ENCODE assay signal across 1 cellular context in the genomic region with DNA sequence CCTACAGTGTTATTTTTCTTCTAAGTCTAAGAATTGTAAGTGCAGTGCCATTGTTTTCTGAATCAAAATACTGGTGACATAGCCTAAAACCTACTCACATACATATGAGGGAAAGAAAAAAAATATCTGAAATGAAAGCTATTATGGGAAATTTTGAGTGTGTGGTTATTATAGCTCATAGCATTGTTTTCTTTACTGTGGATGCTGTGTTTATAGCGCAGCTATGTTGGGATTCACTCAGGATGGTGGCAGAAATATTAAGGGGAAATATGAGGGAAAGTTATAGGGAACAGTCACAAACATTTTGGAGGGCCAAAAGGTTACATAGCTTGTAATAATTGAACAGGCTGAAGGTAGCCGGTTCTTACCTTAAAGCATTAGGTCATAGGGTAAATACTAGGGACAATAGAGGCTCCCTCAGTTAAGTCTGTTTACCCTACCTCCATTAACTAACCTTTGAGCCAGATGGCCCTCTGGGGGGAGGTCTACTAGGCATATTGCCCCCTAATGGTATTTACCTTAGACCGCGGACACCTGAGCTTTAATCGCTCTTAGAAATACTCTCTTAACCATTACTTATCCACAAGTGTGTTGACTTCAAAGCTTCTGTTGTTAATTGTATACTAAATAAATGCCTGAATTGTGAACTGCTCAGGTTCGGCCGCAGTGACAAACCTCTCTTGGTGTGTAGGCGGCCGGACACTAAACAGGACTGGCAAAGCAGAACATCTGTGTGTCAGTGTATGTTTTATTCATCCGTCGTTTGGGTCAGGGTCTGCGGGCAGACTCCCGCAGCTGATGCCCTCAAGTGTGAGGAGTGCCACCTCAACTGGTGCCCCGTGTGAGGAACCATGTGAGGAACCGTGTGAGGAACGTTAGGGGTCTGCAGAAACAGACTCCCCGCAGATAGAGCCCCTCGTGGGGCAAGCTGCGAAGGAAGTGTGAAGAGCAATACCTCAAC.
TF ChIP-seq lines count a peak whose summit lies in the region.

No MANE protein-coding gene starts in this region.

TF ChIP-seq in HepG2, 621 proteins besides CTCF, POLR2A, EP300 and RAD21 (continued from another document and continues in another):
- TF ChIP-seq, protein P1, sequence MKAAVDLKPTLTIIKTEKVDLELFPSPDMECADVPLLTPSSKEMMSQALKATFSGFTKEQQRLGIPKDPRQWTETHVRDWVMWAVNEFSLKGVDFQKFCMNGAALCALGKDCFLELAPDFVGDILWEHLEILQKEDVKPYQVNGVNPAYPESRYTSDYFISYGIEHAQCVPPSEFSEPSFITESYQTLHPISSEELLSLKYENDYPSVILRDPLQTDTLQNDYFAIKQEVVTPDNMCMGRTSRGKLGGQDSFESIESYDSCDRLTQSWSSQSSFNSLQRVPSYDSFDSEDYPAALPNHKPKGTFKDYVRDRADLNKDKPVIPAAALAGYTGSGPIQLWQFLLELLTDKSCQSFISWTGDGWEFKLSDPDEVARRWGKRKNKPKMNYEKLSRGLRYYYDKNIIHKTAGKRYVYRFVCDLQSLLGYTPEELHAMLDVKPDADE (CRISPR knock-in tag; IDR thresholded peaks at IDR 0.05): no peak
- TF ChIP-seq ZNF335 (CRISPR knock-in tag; IDR thresholded peaks at IDR 0.05) (no peak), ZNF230 (CRISPR knock-in tag; IDR thresholded peaks at IDR 0.05) (no peak), SIN3A (IDR thresholded peaks at IDR 0.05; ENCODE audit: borderline replicate concordance, low read depth, low read length) (no peak), RFX1 (IDR thresholded peaks at IDR 0.05) (no peak), ZEB1 (IDR thresholded peaks at IDR 0.05; ENCODE audit: insufficient replicate concordance, low read depth) (peak; percentile 91), JDP2 (CRISPR knock-in tag; IDR thresholded peaks at IDR 0.05; ENCODE audit: borderline replicate concordance) (no peak), ZNF761 (CRISPR knock-in tag; conservative IDR thresholded peaks at IDR 0.05) (no peak), HHEX (CRISPR knock-in tag; IDR thresholded peaks at IDR 0.05) (peak; percentile 93), NPAS2 (CRISPR knock-in tag; IDR thresholded peaks at IDR 0.05; ENCODE audit: borderline replicate concordance) (no peak), ZNF891 (CRISPR knock-in tag; IDR thresholded peaks at IDR 0.05) (no peak), MEIS1 (CRISPR knock-in tag; IDR thresholded peaks at IDR 0.05; ENCODE audit: borderline replicate concordance) (no peak), POLR2G (IDR thresholded peaks at IDR 0.05; ENCODE audit: low read depth, low read length) (no peak), SMAD9 (CRISPR knock-in tag; IDR thresholded peaks at IDR 0.05) (no peak), ZNF768 (CRISPR knock-in tag; IDR thresholded peaks at IDR 0.05) (no peak), CEBPB (IDR thresholded peaks at IDR 0.05; ENCODE audit: borderline replicate concordance, low read depth, low read length) (no peak), ARNT2 (CRISPR knock-in tag; IDR thresholded peaks at IDR 0.05; ENCODE audit: low read depth) (no peak), PHF8 (CRISPR knock-in tag; IDR thresholded peaks at IDR 0.05) (no peak), NRL (CRISPR knock-in tag; IDR thresholded peaks at IDR 0.05; ENCODE audit: borderline replicate concordance) (no peak; the same call in 1 of the 2 replicates), MLLT10 (CRISPR knock-in tag; IDR thresholded peaks at IDR 0.05) (no peak), ZFY (CRISPR knock-in tag; IDR thresholded peaks at IDR 0.05) (no peak), ZNF850 (CRISPR knock-in tag; conservative IDR thresholded peaks at IDR 0.05) (0 out of 2 replicates have a peak, but pooled peaks have one; percentile 60), MYC (CRISPR knock-in tag; IDR thresholded peaks at IDR 0.05; ENCODE audit: borderline replicate concordance) (no peak), ZNF567 (CRISPR knock-in tag; IDR thresholded peaks at IDR 0.05; ENCODE audit: borderline replicate concordance) (no peak), SIN3B (IDR thresholded peaks at IDR 0.05; ENCODE audit: low read length) (no peak), ZFP82 (CRISPR knock-in tag; IDR thresholded peaks at IDR 0.05; ENCODE audit: borderline replicate concordance) (0 out of 2 replicates have a peak, but pooled peaks have one; percentile 15), TOPORS (CRISPR knock-in tag; IDR thresholded peaks at IDR 0.05) (0 out of 2 replicates have a peak, but pooled peaks have one; percentile 39), HOXA9 (CRISPR knock-in tag; IDR thresholded peaks at IDR 0.05; ENCODE audit: borderline replicate concordance) (no peak), DR1 (CRISPR knock-in tag; IDR thresholded peaks at IDR 0.05) (no peak), ELF1 (CRISPR knock-in tag; IDR thresholded peaks at IDR 0.05) (no peak), ZSCAN31 (CRISPR knock-in tag; IDR thresholded peaks at IDR 0.05; ENCODE audit: low read depth) (no peak), GFI1 (CRISPR knock-in tag; IDR thresholded peaks at IDR 0.05; ENCODE audit: borderline replicate concordance) (peak; percentile 55; the same call in 1 of the 2 replicates), ERF (CRISPR knock-in tag; IDR thresholded peaks at IDR 0.05) (peak; percentile 19; the same call in 1 of the 2 replicates), SAP130 (CRISPR knock-in tag; IDR thresholded peaks at IDR 0.05; ENCODE audit: low read depth) (peak; percentile 70), ZNF790 (CRISPR knock-in tag; IDR thresholded peaks at IDR 0.05; ENCODE audit: borderline replicate concordance) (no peak), SP5 (CRISPR knock-in tag; IDR thresholded peaks at IDR 0.05; ENCODE audit: borderline replicate concordance, low read depth) (peak; percentile 97), ZNF724P (CRISPR knock-in tag; IDR thresholded peaks at IDR 0.05; ENCODE audit: borderline replicate concordance) (no peak), ZNF616 (CRISPR knock-in tag; IDR thresholded peaks at IDR 0.05; ENCODE audit: low read depth) (no peak), CBFB (CRISPR knock-in tag; IDR thresholded peaks at IDR 0.05) (peak; percentile 99)
- TF ChIP-seq, protein P2, sequence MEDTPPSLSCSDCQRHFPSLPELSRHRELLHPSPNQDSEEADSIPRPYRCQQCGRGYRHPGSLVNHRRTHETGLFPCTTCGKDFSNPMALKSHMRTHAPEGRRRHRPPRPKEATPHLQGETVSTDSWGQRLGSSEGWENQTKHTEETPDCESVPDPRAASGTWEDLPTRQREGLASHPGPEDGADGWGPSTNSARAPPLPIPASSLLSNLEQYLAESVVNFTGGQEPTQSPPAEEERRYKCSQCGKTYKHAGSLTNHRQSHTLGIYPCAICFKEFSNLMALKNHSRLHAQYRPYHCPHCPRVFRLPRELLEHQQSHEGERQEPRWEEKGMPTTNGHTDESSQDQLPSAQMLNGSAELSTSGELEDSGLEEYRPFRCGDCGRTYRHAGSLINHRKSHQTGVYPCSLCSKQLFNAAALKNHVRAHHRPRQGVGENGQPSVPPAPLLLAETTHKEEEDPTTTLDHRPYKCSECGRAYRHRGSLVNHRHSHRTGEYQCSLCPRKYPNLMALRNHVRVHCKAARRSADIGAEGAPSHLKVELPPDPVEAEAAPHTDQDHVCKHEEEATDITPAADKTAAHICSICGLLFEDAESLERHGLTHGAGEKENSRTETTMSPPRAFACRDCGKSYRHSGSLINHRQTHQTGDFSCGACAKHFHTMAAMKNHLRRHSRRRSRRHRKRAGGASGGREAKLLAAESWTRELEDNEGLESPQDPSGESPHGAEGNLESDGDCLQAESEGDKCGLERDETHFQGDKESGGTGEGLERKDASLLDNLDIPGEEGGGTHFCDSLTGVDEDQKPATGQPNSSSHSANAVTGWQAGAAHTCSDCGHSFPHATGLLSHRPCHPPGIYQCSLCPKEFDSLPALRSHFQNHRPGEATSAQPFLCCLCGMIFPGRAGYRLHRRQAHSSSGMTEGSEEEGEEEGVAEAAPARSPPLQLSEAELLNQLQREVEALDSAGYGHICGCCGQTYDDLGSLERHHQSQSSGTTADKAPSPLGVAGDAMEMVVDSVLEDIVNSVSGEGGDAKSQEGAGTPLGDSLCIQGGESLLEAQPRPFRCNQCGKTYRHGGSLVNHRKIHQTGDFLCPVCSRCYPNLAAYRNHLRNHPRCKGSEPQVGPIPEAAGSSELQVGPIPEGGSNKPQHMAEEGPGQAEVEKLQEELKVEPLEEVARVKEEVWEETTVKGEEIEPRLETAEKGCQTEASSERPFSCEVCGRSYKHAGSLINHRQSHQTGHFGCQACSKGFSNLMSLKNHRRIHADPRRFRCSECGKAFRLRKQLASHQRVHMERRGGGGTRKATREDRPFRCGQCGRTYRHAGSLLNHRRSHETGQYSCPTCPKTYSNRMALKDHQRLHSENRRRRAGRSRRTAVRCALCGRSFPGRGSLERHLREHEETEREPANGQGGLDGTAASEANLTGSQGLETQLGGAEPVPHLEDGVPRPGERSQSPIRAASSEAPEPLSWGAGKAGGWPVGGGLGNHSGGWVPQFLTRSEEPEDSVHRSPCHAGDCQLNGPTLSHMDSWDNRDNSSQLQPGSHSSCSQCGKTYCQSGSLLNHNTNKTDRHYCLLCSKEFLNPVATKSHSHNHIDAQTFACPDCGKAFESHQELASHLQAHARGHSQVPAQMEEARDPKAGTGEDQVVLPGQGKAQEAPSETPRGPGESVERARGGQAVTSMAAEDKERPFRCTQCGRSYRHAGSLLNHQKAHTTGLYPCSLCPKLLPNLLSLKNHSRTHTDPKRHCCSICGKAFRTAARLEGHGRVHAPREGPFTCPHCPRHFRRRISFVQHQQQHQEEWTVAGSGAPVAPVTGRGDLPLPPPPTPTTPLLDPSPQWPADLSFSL (CRISPR knock-in tag; IDR thresholded peaks at IDR 0.05): no peak
- TF ChIP-seq, protein P3, sequence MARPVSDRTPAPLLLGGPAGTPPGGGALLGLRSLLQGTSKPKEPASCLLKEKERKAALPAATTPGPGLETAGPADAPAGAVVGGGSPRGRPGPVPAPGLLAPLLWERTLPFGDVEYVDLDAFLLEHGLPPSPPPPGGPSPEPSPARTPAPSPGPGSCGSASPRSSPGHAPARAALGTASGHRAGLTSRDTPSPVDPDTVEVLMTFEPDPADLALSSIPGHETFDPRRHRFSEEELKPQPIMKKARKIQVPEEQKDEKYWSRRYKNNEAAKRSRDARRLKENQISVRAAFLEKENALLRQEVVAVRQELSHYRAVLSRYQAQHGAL (CRISPR knock-in tag; IDR thresholded peaks at IDR 0.05; ENCODE audit: not compliant biosample characterization): no peak
- TF ChIP-seq, protein P4, sequence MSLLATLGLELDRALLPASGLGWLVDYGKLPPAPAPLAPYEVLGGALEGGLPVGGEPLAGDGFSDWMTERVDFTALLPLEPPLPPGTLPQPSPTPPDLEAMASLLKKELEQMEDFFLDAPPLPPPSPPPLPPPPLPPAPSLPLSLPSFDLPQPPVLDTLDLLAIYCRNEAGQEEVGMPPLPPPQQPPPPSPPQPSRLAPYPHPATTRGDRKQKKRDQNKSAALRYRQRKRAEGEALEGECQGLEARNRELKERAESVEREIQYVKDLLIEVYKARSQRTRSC (CRISPR knock-in tag; IDR thresholded peaks at IDR 0.05; ENCODE audit: low read depth): no peak
- TF ChIP-seq, protein P5, sequence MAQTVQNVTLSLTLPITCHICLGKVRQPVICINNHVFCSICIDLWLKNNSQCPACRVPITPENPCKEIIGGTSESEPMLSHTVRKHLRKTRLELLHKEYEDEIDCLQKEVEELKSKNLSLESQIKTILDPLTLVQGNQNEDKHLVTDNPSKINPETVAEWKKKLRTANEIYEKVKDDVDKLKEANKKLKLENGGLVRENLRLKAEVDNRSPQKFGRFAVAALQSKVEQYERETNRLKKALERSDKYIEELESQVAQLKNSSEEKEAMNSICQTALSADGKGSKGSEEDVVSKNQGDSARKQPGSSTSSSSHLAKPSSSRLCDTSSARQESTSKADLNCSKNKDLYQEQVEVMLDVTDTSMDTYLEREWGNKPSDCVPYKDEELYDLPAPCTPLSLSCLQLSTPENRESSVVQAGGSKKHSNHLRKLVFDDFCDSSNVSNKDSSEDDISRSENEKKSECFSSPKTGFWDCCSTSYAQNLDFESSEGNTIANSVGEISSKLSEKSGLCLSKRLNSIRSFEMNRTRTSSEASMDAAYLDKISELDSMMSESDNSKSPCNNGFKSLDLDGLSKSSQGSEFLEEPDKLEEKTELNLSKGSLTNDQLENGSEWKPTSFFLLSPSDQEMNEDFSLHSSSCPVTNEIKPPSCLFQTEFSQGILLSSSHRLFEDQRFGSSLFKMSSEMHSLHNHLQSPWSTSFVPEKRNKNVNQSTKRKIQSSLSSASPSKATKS (CRISPR knock-in tag; IDR thresholded peaks at IDR 0.05): no peak
- TF ChIP-seq, protein P6, sequence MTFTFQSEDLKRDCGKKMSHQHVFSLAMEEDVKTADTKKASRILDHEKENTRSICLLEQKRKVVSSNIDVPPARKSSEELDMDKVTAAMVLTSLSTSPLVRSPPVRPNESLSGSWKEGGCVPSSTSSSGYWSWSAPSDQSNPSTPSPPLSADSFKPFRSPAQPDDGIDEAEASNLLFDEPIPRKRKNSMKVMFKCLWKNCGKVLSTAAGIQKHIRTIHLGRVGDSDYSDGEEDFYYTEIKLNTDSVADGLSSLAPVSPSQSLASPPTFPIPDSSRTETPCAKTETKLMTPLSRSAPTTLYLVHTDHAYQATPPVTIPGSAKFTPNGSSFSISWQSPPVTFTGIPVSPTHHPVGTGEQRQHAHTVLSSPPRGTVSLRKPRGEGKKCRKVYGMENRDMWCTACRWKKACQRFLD (CRISPR knock-in tag; IDR thresholded peaks at IDR 0.05; ENCODE audit: borderline replicate concordance): no peak
- TF ChIP-seq, protein P7, sequence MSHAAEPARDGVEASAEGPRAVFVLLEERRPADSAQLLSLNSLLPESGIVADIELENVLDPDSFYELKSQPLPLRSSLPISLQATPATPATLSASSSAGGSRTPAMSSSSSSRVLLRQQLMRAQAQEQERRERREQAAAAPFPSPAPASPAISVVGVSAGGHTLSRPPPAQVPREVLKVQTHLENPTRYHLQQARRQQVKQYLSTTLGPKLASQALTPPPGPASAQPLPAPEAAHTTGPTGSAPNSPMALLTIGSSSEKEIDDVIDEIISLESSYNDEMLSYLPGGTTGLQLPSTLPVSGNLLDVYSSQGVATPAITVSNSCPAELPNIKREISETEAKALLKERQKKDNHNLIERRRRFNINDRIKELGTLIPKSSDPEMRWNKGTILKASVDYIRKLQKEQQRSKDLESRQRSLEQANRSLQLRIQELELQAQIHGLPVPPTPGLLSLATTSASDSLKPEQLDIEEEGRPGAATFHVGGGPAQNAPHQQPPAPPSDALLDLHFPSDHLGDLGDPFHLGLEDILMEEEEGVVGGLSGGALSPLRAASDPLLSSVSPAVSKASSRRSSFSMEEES (CRISPR knock-in tag; IDR thresholded peaks at IDR 0.05): no peak; the same call in 1 of the 2 replicates
